Comparison of ENCODE assay signal across 1 cellular context in genomic region chr13:83815598-83815997, GRCh38.
TF ChIP-seq lines count a peak whose summit lies in the region.

No MANE protein-coding gene starts in this region.

TF ChIP-seq in WTC11, 78 proteins besides CTCF, POLR2A, EP300 and RAD21 (continued from another document):
- TF ChIP-seq HMGXB4 (CRISPR knock-in tag; IDR thresholded peaks at IDR 0.05) (no peak), ZNF423 (CRISPR knock-in tag; IDR thresholded peaks at IDR 0.05) (no peak), PREB (CRISPR knock-in tag; IDR thresholded peaks at IDR 0.05; ENCODE audit: borderline replicate concordance) (no peak), EMX1 (CRISPR knock-in tag; IDR thresholded peaks at IDR 0.05) (no peak)
